In the genomic region with DNA sequence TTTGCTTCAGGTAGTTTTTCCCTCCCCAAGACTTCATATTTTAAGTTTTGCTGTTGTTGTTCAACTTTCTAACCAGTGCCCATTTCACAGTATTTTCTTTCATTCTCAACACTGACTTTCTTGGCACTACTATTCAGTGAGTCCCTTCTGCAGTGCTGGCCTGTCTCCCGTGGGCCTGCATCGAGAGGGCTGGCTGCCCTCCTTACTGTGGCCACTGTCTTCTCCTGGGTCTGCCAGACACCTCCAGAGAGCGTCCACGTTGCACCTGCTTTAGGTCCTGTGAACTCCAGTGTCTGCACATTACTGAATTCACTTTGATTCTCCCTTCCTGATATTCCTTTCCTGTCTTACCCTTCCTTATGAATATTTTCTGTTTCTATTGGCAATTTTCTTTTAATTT, we compare ENCODE assay signal across 16 cellular contexts.
"Had no signal": no experiment of that assay in that cellular context is flagged by ENCODE, and none has a peak within 500 bp of the region (broad histone marks: within the 10 kb centered on the region; RNA-seq: fewer than 3 reads in every experiment).

No MANE protein-coding gene starts in this region.

- H3K36me3 Mint-ChIP-seq: activated naive CD4-positive, alpha-beta T cell treated with anti-CD3 and anti-CD28 coated beads, Interleukin-2, amount 10 ng/mL, durations not matched to agents 7 days and 5 days; T-cell had no signal

- DNase-seq: activated CD4-positive, alpha-beta T cell treated with anti-CD3 and anti-CD28 coated beads for 1 hour; activated CD4-positive, alpha-beta T cell treated with anti-CD3 and anti-CD28 coated beads, Interleukin-2, amount 50 U/mL, for 48 hours; activated naive CD4-positive, alpha-beta T cell treated with anti-CD3 and anti-CD28 coated beads, Interleukin-2, amount 10 ng/mL, durations not matched to agents 7 days and 5 days; left ventricle myocardium superior; mesenchymal stem cell; ovary; retina; stimulated activated naive CD4-positive, alpha-beta T cell; T-cell; T1000; testis had no signal

- ATAC-seq: body of pancreas, left ventricle myocardium superior, T-cell had no signal

- H3K9me3 Mint-ChIP-seq: activated naive CD4-positive, alpha-beta T cell treated with anti-CD3 and anti-CD28 coated beads, Interleukin-2, amount 10 ng/mL, durations not matched to agents 7 days and 5 days; central memory CD8-positive, alpha-beta T cell; dendritic cell treated with granulocyte-macrophage colony-stimulating factor and Interleukin-4, amounts not matched to agents 40 ng/mL and 50 ng/mL, for 4 days; T-cell had no signal

- H3K4me3 Mint-ChIP-seq: activated naive CD4-positive, alpha-beta T cell treated with anti-CD3 and anti-CD28 coated beads, Interleukin-2, amount 10 ng/mL, durations not matched to agents 7 days and 5 days; central memory CD8-positive, alpha-beta T cell; dendritic cell treated with granulocyte-macrophage colony-stimulating factor and Interleukin-4, amounts not matched to agents 40 ng/mL and 50 ng/mL, for 4 days; T-cell had no signal

- H3K4me1 Mint-ChIP-seq: activated naive CD4-positive, alpha-beta T cell treated with anti-CD3 and anti-CD28 coated beads, Interleukin-2, amount 10 ng/mL, durations not matched to agents 7 days and 5 days; central memory CD8-positive, alpha-beta T cell; T-cell had no signal

- H3K4me3 ChIP-seq: adrenal gland, body of pancreas, ovary, SK-N-MC, testis had no signal

- H3K9me3 ChIP-seq: adrenal gland, body of pancreas, ovary, testis had no signal

- H3K27ac ChIP-seq: body of pancreas, SK-N-MC had no signal

- H3K27me3 ChIP-seq: adrenal gland, body of pancreas, ovary, testis had no signal

- H3K4me1 ChIP-seq: testis had no signal

- H3K36me3 ChIP-seq: adrenal gland, ovary had no signal

- H3K27ac Mint-ChIP-seq: activated naive CD4-positive, alpha-beta T cell treated with anti-CD3 and anti-CD28 coated beads, Interleukin-2, amount 10 ng/mL, durations not matched to agents 7 days and 5 days; dendritic cell treated with granulocyte-macrophage colony-stimulating factor and Interleukin-4, amounts not matched to agents 40 ng/mL and 50 ng/mL, for 4 days; T-cell had no signal
